In genomic region chr10:64159910-64160872, GRCh38 we compare ENCODE assay signal across 26 cellular contexts.
"Had no signal": no experiment of that assay in that cellular context is flagged by ENCODE, and none has a peak within 500 bp of the region (broad histone marks: within the 10 kb centered on the region; RNA-seq: fewer than 3 reads in every experiment).

No MANE protein-coding gene starts in this region.

- H3K27me3 Mint-ChIP-seq: activated CD4-positive, alpha-beta memory T cell treated with anti-CD3 and anti-CD28 coated beads for 36 hours; activated CD4-positive, alpha-beta T cell treated with anti-CD3 and anti-CD28 coated beads, Interleukin-2, amount 10 ng/mL, durations not matched to agents 7 days and 5 days; activated naive CD8-positive, alpha-beta T cell treated with anti-CD3 and anti-CD28 coated beads, Interleukin-2, amount 50 U/mL, for 24 hours; T-helper 17 cell had no signal

- H3K27ac Mint-ChIP-seq: activated CD4-positive, alpha-beta memory T cell treated with anti-CD3 and anti-CD28 coated beads for 36 hours; activated CD4-positive, alpha-beta T cell treated with anti-CD3 and anti-CD28 coated beads, Interleukin-2, amount 10 ng/mL, durations not matched to agents 7 days and 5 days; activated naive CD4-positive, alpha-beta T cell treated with anti-CD3 and anti-CD28 coated beads, Interleukin-2, amount 50 U/mL, for 72 hours; activated naive CD8-positive, alpha-beta T cell treated with anti-CD3 and anti-CD28 coated beads, Interleukin-2, amount 50 U/mL, for 24 hours; brain; T-helper 17 cell had no signal

- H3K9me3 Mint-ChIP-seq: activated CD4-positive, alpha-beta memory T cell treated with anti-CD3 and anti-CD28 coated beads for 36 hours; activated CD4-positive, alpha-beta T cell treated with anti-CD3 and anti-CD28 coated beads, Interleukin-2, amount 10 ng/mL, durations not matched to agents 7 days and 5 days; activated naive CD4-positive, alpha-beta T cell treated with anti-CD3 and anti-CD28 coated beads, Interleukin-2, amount 50 U/mL, for 72 hours; activated naive CD8-positive, alpha-beta T cell treated with anti-CD3 and anti-CD28 coated beads, Interleukin-2, amount 50 U/mL, for 24 hours; activated T-cell treated with anti-CD3 and anti-CD28 coated beads, Interleukin-2, amount 50 U/mL, for 4 hours had no signal

- H3K27me3 ChIP-seq: ascending aorta, MG63 had no signal

- DNase-seq: activated CD4-positive, alpha-beta memory T cell treated with anti-CD3 and anti-CD28 coated beads for 36 hours; activated CD4-positive, alpha-beta T cell treated with anti-CD3 and anti-CD28 coated beads, Interleukin-2, amount 10 ng/mL, durations not matched to agents 7 days and 5 days; activated CD4-positive, CD25-positive, alpha-beta regulatory T cell; activated CD8-positive, alpha-beta memory T cell treated with anti-CD3 and anti-CD28 coated beads for 24 hours; activated effector memory CD4-positive, alpha-beta T cell treated with anti-CD3 and anti-CD28 coated beads, Interleukin-2, amount 50 U/mL, for 16 hours; activated naive CD4-positive, alpha-beta T cell treated with Interleukin-2 at 50 U/mL for 16 hours; activated naive CD8-positive, alpha-beta T cell treated with anti-CD3 and anti-CD28 coated beads, Interleukin-2, amount 50 U/mL, for 24 hours; activated T-cell treated with anti-CD3 and anti-CD28 coated beads, Interleukin-2, amount 50 U/mL, for 4 hours; amniotic stem cell; MG63; MV-4-11; NCI-H1092 treated with DMSO at 0.1 percent for 48 hours; NCI-H1417 treated with DMSO at 0.1 percent for 48 hours; NCI-H1694; NCI-H2029; NCI-H2107; NCI-H2171 treated with DMSO at 0.1 percent for 48 hours; NCI-H345; NCI-H510A; NCI-H526 treated with DMSO at 0.1 percent for 48 hours; SIG-M5; T-helper 17 cell; T-helper 9 cell had no signal

- H3K4me3 ChIP-seq: ascending aorta, MG63 had no signal

- H3K4me1 ChIP-seq: ascending aorta had no signal

- H3K9me3 ChIP-seq: ascending aorta, MG63 had no signal

- H3K4me3 Mint-ChIP-seq: activated CD4-positive, alpha-beta memory T cell treated with anti-CD3 and anti-CD28 coated beads for 36 hours; activated CD4-positive, alpha-beta T cell treated with anti-CD3 and anti-CD28 coated beads, Interleukin-2, amount 10 ng/mL, durations not matched to agents 7 days and 5 days; activated naive CD8-positive, alpha-beta T cell treated with anti-CD3 and anti-CD28 coated beads, Interleukin-2, amount 50 U/mL, for 24 hours; activated T-cell treated with anti-CD3 and anti-CD28 coated beads, Interleukin-2, amount 50 U/mL, for 4 hours; brain; T-helper 17 cell had no signal

- H3K27ac ChIP-seq: ascending aorta had no signal

- H3K36me3 ChIP-seq: ascending aorta, MG63 had no signal

- H3K4me1 Mint-ChIP-seq: activated CD4-positive, alpha-beta T cell treated with anti-CD3 and anti-CD28 coated beads, Interleukin-2, amount 10 ng/mL, durations not matched to agents 7 days and 5 days; activated naive CD8-positive, alpha-beta T cell treated with anti-CD3 and anti-CD28 coated beads, Interleukin-2, amount 50 U/mL, for 24 hours; T-helper 17 cell had no signal

- ATAC-seq: activated naive CD4-positive, alpha-beta T cell treated with anti-CD3 and anti-CD28 coated beads, Interleukin-2, amount 50 U/mL, for 72 hours; activated naive CD8-positive, alpha-beta T cell treated with anti-CD3 and anti-CD28 coated beads, Interleukin-2, amount 50 U/mL, for 24 hours; activated T-cell treated with anti-CD3 and anti-CD28 coated beads, Interleukin-2, amount 50 U/mL, for 4 hours; T-helper 17 cell had no signal

- H3K36me3 Mint-ChIP-seq: activated CD4-positive, alpha-beta memory T cell treated with anti-CD3 and anti-CD28 coated beads for 36 hours; activated naive CD4-positive, alpha-beta T cell treated with anti-CD3 and anti-CD28 coated beads, Interleukin-2, amount 50 U/mL, for 72 hours; brain had no signal
